8 cellular contexts compared by ENCODE assay signal in genomic region chr15:57705746-57706404, GRCh38. TPM values are rescaled to one million over a fixed set of nuclear protein-coding genes. Genes with fewer than 3 reads are reported as not detected.
A peak's percentile ranks its signal among the peaks of the same experiment; 100 is the strongest.
DNase-seq lines count a peak whose midpoint lies in the region; ATAC-seq lines count a peak whose summit lies in the region.

No MANE protein-coding gene starts in this region.

- H3K9ac ChIP-seq in muscle layer of colon (ENCODE audit: low read length), result peak overlapping the region; percentile 16

- H3K9me3 ChIP-seq in muscle layer of colon (ENCODE audit: low read length), result no peaks in the 10 kb centered on the region

- H3K27me3 ChIP-seq in ACC112 (ENCODE audit: insufficient read depth, low read length) (no peaks in the 10 kb centered on the region), muscle layer of colon (ENCODE audit: control insufficient read depth in 1 of 2, insufficient read depth in 2 of 2, low read length in 2 of 2) (no peaks in the 10 kb centered on the region)

- peak overlapping the region; percentile 74 for H3K27ac ChIP-seq in ACC112 (ENCODE audit: low read depth, low read length)
- peak overlapping the region; percentile 87 for H3K27ac ChIP-seq in cingulate gyrus (ENCODE audit: low read depth, low read length)
- H3K27ac ChIP-seq in muscle layer of colon (ENCODE audit: low read depth, low read length), result peak overlapping the region; percentile 93

- H2AFZ ChIP-seq in ACC112 (ENCODE audit: low read length, unreplicated experiment), result peak overlapping the region; percentile 92

- H3K4me3 Mint-ChIP-seq in IgD-negative memory B cell, result peak overlapping the region; percentile 88 to 98 (median 94)

- peaks cover 43% of the 10 kb centered on the region for H3K79me2 ChIP-seq in ACC112 (ENCODE audit: control insufficient read depth, insufficient read depth, low read length, unreplicated experiment)

- no peaks in the 10 kb centered on the region for H3K9me3 Mint-ChIP-seq in IgD-negative memory B cell

- peak overlapping the region; percentile 83 to 95 (median 94) for H3K27ac Mint-ChIP-seq in IgD-negative memory B cell

- no peak for ATAC-seq in HG02973 (IDR thresholded peaks at IDR 0.05; ENCODE audit: unreplicated experiment)
- no peak for ATAC-seq in GM18511 (IDR thresholded peaks at IDR 0.05; ENCODE audit: unreplicated experiment)

- DNase-seq in NCI-H446 (lab: John Stamatoyannopoulos, UW) (no peak), NCI-H2029 (lab: John Stamatoyannopoulos, UW) (no peak)

- peaks cover 3% of the 10 kb centered on the region for H3K27me3 Mint-ChIP-seq in IgD-negative memory B cell

- H3K36me3 Mint-ChIP-seq in IgD-negative memory B cell, result no peaks in the 10 kb centered on the region

- H3K4me1 Mint-ChIP-seq in IgD-negative memory B cell, result peaks cover 30 to 34% (median 31%) of the 10 kb centered on the region in 3 donors

- H3K4me3 ChIP-seq in ACC112 (ENCODE audit: low read depth, low read length), result peak overlapping the region; percentile 84
- H3K4me3 ChIP-seq in muscle layer of colon (ENCODE audit: low read depth in 1 of 2, low read length in 2 of 2), result peak overlapping the region; percentile 92

- H3K4me1 ChIP-seq in ACC112 (ENCODE audit: control insufficient read depth, insufficient read depth, low read length, unreplicated experiment), result peaks cover 14% of the 10 kb centered on the region
- peaks cover 34% of the 10 kb centered on the region for H3K4me1 ChIP-seq in muscle layer of colon (ENCODE audit: insufficient read depth, low read length)

- H3K36me3 ChIP-seq in ACC112 (ENCODE audit: insufficient read depth, low read length), result peaks cover 19% of the 10 kb centered on the region
- H3K36me3 ChIP-seq in muscle layer of colon (ENCODE audit: insufficient read depth, low read length), result peaks cover 19% of the 10 kb centered on the region

RNA-seq across cellular contexts. Expression of gene POLR2M, which starts 0.6 kb away (rescaled TPM):
- 45.1 TPM for polyA plus RNA-seq in IgD-negative memory B cell
